Comparison of ENCODE assay signal across 7 cellular contexts in the genomic region with DNA sequence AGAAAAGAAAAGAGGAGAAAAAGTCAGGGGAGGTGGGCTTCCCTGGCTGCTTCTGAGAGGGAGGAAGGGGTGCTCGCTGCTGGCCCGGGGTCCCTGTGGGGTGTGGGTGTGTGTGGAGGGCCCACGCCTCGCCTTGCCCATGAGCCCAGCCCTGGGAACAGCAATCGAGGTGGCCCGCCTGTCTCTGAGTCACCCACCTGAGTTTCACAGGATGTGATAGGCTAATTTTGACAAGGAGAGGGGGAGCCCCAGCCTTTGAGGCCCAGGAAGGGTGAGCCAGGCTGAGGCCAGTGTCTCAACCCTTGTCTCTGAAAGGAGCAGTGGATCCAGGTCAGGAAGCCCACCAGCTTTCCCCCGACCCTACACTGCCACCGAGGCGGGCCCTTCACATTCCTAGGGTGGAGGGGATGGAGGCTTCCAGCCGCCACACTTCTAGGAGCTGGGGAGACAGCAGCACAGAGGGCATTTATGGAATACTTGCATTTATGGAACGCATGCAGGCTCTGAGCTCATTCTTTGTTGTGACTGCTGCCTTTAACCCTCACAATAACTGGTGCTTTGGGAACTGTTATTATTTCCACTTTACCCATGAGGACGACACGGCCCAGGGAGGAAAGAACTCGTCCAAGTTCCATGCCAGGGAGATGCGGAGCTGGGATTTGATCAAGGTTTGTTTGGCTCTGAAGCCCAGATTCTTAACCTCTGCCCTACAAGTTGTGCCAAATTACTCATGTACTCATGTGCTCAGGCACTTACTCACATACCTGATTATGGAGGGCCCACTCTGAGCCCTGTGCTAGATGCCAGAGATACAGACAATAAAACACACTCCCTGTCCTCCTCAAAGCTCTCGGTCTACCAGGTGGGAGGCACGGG. TPM values are rescaled to one million over a fixed set of nuclear protein-coding genes. Genes with fewer than 3 reads are reported as not detected.
DNase-seq lines count a peak whose midpoint lies in the region; ATAC-seq lines count a peak whose summit lies in the region.

No MANE protein-coding gene starts in this region.

- no peak for ATAC-seq in GM18517 (IDR thresholded peaks at IDR 0.05; ENCODE audit: unreplicated experiment)

- DNase-seq in H4 (ENCODE audit: low spot score) (peak; percentile 57), iPS-NIHi11 (ENCODE audit: low spot score) (peak; percentile 55), GM19240 (ENCODE audit: insufficient read length, low spot score) (no peak), GOT3 (lab: John Stamatoyannopoulos, UW) (no peak)
- peak; percentile 49 for DNase-seq in activated CD4-positive, CD25-positive, alpha-beta regulatory T cell treated with anti-CD3 and anti-CD28 coated beads, Interleukin-2, amount 50 U/mL, for 72 hours
- DNase-seq in stimulated activated CD8-positive, alpha-beta memory T cell treated with anti-CD3 and anti-CD28 coated beads, Interleukin-4, amount 100 ng/mL, for 24 hours (ENCODE audit: low read depth) = peak; percentile 11

RNA-seq across cellular contexts. Expression of a gene that starts 49.3 kb away (rescaled TPM):
- total RNA-seq in H4 (2014; rRNA removed; shearing (Covaris generic)) = 0.21 and 0.90 TPM in 2 replicates

Comparison
In these comparisons a context has a peak if more than half of its experiments do, and no peak if none do; other contexts are left out.
1. DNase-seq: peak in H4 (single experiment), activated CD4-positive, CD25-positive, alpha-beta regulatory T cell treated with anti-CD3 and anti-CD28 coated beads, Interleukin-2, amount 50 U/mL, for 72 hours (single experiment), iPS-NIHi11 (single experiment) and stimulated activated CD8-positive, alpha-beta memory T cell treated with anti-CD3 and anti-CD28 coated beads, Interleukin-4, amount 100 ng/mL, for 24 hours (single experiment); none in GM19240 (single experiment) and GOT3 (single experiment).